8 cellular contexts compared by ENCODE assay signal in genomic region chr20:32762754-32763201, GRCh38. TPM values are rescaled to one million over a fixed set of nuclear protein-coding genes. Genes with fewer than 3 reads are reported as not detected.
DNase-seq lines count a peak whose midpoint lies in the region; ATAC-seq and TF ChIP-seq lines count a peak whose summit lies in the region.

No MANE protein-coding gene starts in this region.

- intact Hi-C loops in heart right ventricle (cut with DNase I), result loop anchor here in 4 of 10 donors (5.0 kb wide), 3 partner anchors 80 to 90 kb away; partner anchors contain the start of gene C20orf203 (in 1 of the 4)

- peak overlapping the region; percentile 81 for H3K4me3 Mint-ChIP-seq in activated CD4-positive, alpha-beta memory T cell treated with anti-CD3 and anti-CD28 coated beads, Interleukin-2, amount 10 ng/mL, durations not matched to agents 7 days and 5 days

- CTCF ChIA-PET in activated CD4-positive, alpha-beta memory T cell treated with anti-CD3 and anti-CD28 coated beads, Interleukin-2, amount 10 ng/mL, durations not matched to agents 7 days and 5 days (lab: Charles Lee), result interaction anchor here (1.1 to 3.4 kb wide), 6 partner anchors 14 to 90 kb away, joined by 3 to 17 read pairs (median 6); partner anchors contain the start of gene COMMD7

- H3K9me3 ChIP-seq in heart right ventricle, result no peaks in the 10 kb centered on the region

- peaks cover 16% of the 10 kb centered on the region for H3K27me3 Mint-ChIP-seq in activated CD4-positive, alpha-beta memory T cell treated with anti-CD3 and anti-CD28 coated beads, Interleukin-2, amount 10 ng/mL, durations not matched to agents 7 days and 5 days

- peaks cover 0 to 10% (median 0%) of the 10 kb centered on the region in 7 donors for H3K27me3 ChIP-seq in heart right ventricle

- POLR2A ChIA-PET in activated CD4-positive, alpha-beta memory T cell treated with anti-CD3 and anti-CD28 coated beads, Interleukin-2, amount 10 ng/mL, durations not matched to agents 7 days and 5 days (lab: Charles Lee), result interaction anchor here (0.9 to 2.4 kb wide), 5 partner anchors 16 to 224 kb away, joined by 3 to 31 read pairs (median 5); partner anchors contain the start of gene COMMD7

- WGBS in heart right ventricle, 2 donors, result 2% methylated on average over 30 of the region's 30 CpGs

- H3K4me1 Mint-ChIP-seq in activated CD4-positive, alpha-beta memory T cell treated with anti-CD3 and anti-CD28 coated beads, Interleukin-2, amount 10 ng/mL, durations not matched to agents 7 days and 5 days, result peaks cover 15% of the 10 kb centered on the region

- no peaks in the 10 kb centered on the region for H3K9me3 Mint-ChIP-seq in activated CD4-positive, alpha-beta memory T cell treated with anti-CD3 and anti-CD28 coated beads, Interleukin-2, amount 10 ng/mL, durations not matched to agents 7 days and 5 days

- no peaks in the 10 kb centered on the region for H3K36me3 ChIP-seq in heart right ventricle

- H3K4me3 ChIP-seq in heart right ventricle (peak overlapping the region; percentile 56 to 99 (median 81)), skeletal muscle cell (ENCODE audit: low read depth, low read length) (peak overlapping the region; percentile 80)

- H3K27ac Mint-ChIP-seq in activated CD4-positive, alpha-beta memory T cell treated with anti-CD3 and anti-CD28 coated beads, Interleukin-2, amount 10 ng/mL, durations not matched to agents 7 days and 5 days, result no peak overlapping the region

- H3K27ac ChIP-seq in heart right ventricle, result peak overlapping the region in 5 of 10 donors; percentile 23 to 69 (median 36)

- H3K36me3 Mint-ChIP-seq in activated CD4-positive, alpha-beta memory T cell treated with anti-CD3 and anti-CD28 coated beads, Interleukin-2, amount 10 ng/mL, durations not matched to agents 7 days and 5 days (ENCODE audit: low read depth), result no peaks in the 10 kb centered on the region

- DNase-seq in NCI-H345 (lab: John Stamatoyannopoulos, UW) (peak; percentile 39), NCI-H345 treated with DMSO at 0.1 percent for 48 hours (lab: John Stamatoyannopoulos, UW; ENCODE audit: unreplicated experiment) (no peak), heart right ventricle (no peak), skeletal muscle cell (ENCODE audit: low read depth) (no peak), NCI-H1092 treated with DMSO at 0.1 percent for 48 hours (lab: John Stamatoyannopoulos, UW) (no peak), pons (ENCODE audit: low spot score) (no peak)
- peak; percentile 27 for DNase-seq in activated CD4-positive, alpha-beta memory T cell treated with anti-CD3 and anti-CD28 coated beads, Interleukin-2, amount 10 ng/mL, durations not matched to agents 7 days and 5 days

- peaks cover 5 to 26% (median 20%) of the 10 kb centered on the region in 9 donors for H3K4me1 ChIP-seq in heart right ventricle

- no peak for TF ChIP-seq CTCF in heart right ventricle (IDR thresholded peaks at IDR 0.05)

- ATAC-seq in HG03432 (IDR thresholded peaks at IDR 0.05; ENCODE audit: unreplicated experiment) (peak; percentile 19), heart right ventricle (peak in 6 of 8 donors; percentile 3 to 35 (median 23))

RNA-seq across cellular contexts. Expression of gene DNMT3B, which starts 0.6 kb away (rescaled TPM):
- 1 to 10 TPM; 2.2 to 2.4 TPM for total RNA-seq in activated CD4-positive, alpha-beta memory T cell treated with anti-CD3 and anti-CD28 coated beads, Interleukin-2, amount 10 ng/mL, durations not matched to agents 7 days and 5 days
- total RNA-seq in heart right ventricle, result under 1 TPM; 0.27 to 0.95 (median 0.68) TPM
- 1 to 10 TPM in 1 of 2 donors, under 1 TPM in 1; 0.35 to 1.8 TPM for polyA plus RNA-seq in heart right ventricle

RNA-seq across cellular contexts. Expression of gene COMMD7, which starts 19.5 kb away (rescaled TPM):
- total RNA-seq in activated CD4-positive, alpha-beta memory T cell treated with anti-CD3 and anti-CD28 coated beads, Interleukin-2, amount 10 ng/mL, durations not matched to agents 7 days and 5 days, result 10 to 100 TPM; 61.7 to 62.6 TPM
- 10 to 100 TPM; 35.7 to 54.6 (median 41.8) TPM for total RNA-seq in heart right ventricle
- 10 to 100 TPM; 48.6 to 53.6 TPM for polyA plus RNA-seq in heart right ventricle

RNA-seq across cellular contexts. Expression of gene MAPRE1, which starts 57.0 kb away (rescaled TPM):
- 100 to 1,000 TPM; 134 to 135 TPM for total RNA-seq in activated CD4-positive, alpha-beta memory T cell treated with anti-CD3 and anti-CD28 coated beads, Interleukin-2, amount 10 ng/mL, durations not matched to agents 7 days and 5 days
- total RNA-seq in heart right ventricle, result 10 to 100 TPM; 56.5 to 88.0 (median 68.1) TPM
- 10 to 100 TPM; 15.6 to 49.3 TPM for polyA plus RNA-seq in heart right ventricle

Comparison
In these comparisons a context has a peak if more than half of its experiments do, and no peak if none do; other contexts are left out.
1. DNase-seq: peak in NCI-H345 (single experiment) and activated CD4-positive, alpha-beta memory T cell treated with anti-CD3 and anti-CD28 coated beads, Interleukin-2, amount 10 ng/mL, durations not matched to agents 7 days and 5 days (single experiment); none in NCI-H345 treated with DMSO at 0.1 percent for 48 hours (single experiment), heart right ventricle (0 of 2), skeletal muscle cell (single experiment), NCI-H1092 treated with DMSO at 0.1 percent for 48 hours (single experiment) and pons (single experiment).